Comparison of ENCODE assay signal across 16 cellular contexts in the genomic region with DNA sequence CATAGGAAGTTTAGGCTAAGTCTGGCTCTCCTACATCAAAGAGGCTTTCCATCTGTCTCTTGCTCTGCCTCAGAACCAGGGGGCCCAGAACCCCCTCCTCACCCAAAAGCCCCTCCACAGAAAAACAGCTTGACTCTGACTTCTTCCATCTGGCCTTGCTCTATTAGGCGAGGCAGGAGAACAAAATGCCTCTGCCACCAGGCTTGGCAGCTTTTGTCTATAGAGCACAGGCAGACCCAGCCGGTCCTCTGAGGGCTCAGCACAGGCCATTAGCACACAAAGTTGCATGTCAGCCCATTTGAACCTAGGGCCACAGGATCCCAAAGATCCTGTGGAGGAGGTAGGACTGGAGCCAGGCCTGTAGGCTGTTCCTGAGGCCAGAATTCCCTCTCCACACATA.
DNase-seq lines count a peak whose midpoint lies in the region; ATAC-seq and TF ChIP-seq lines count a peak whose summit lies in the region.
"Had no signal": no experiment of that assay in that cellular context is flagged by ENCODE, and none has a peak within 500 bp of the region (broad histone marks: within the 10 kb centered on the region; RNA-seq: fewer than 3 reads in every experiment).

No MANE protein-coding gene starts in this region.

- H3K27ac Mint-ChIP-seq in CD4-positive, CD25-positive, alpha-beta regulatory T cell: peak overlapping the region in 2 of 3 donors; percentile 58 to 59
- H3K27ac Mint-ChIP-seq in CD8-positive, alpha-beta memory T cell: peak overlapping the region in 6 of 8 donors; percentile 51 to 89 (median 76)
- peak overlapping the region; percentile 60 for H3K27ac Mint-ChIP-seq in nephron progenitor cell

- no peak for DNase-seq in CD4-positive, CD25-positive, alpha-beta regulatory T cell
- no peak for DNase-seq in CD8-positive, alpha-beta memory T cell
- peak; percentile 45 for DNase-seq in cerebellum (ENCODE audit: low spot score)
- no peak for DNase-seq in nephron progenitor cell
- DNase-seq in midbrain (lab: John Stamatoyannopoulos, UW): no peak
- no peak for DNase-seq in erythroblast (lab: John Stamatoyannopoulos, UW)
- DNase-seq: activated CD4-positive, CD25-positive, alpha-beta regulatory T cell treated with anti-CD3 and anti-CD28 coated beads, Interleukin-2, amount 50 U/mL, for 72 hours; activated naive CD4-positive, alpha-beta T cell treated with anti-CD3 and anti-CD28 coated beads, Interleukin-2, amount 10 ng/mL, durations not matched to agents 7 days and 5 days; BE2C; brain microvascular endothelial cell; effector CD4-positive, alpha-beta T cell; Karpas-422; NCI-H2171 treated with DMSO at 0.1 percent for 48 hours had no signal

- no peaks in the 10 kb centered on the region for H3K27me3 ChIP-seq in CD4-positive, CD25-positive, alpha-beta regulatory T cell (ENCODE audit: control insufficient read depth, insufficient read depth, low read length)
- no peaks in the 10 kb centered on the region for H3K27me3 ChIP-seq in CD8-positive, alpha-beta memory T cell (ENCODE audit: insufficient read depth, low read length, poor library complexity, severe bottlenecking)
- H3K27me3 ChIP-seq: BE2C, brain microvascular endothelial cell, hepatocyte, right lobe of liver had no signal

- peaks cover 30% of the 10 kb centered on the region for H3K36me3 Mint-ChIP-seq in CD4-positive, CD25-positive, alpha-beta regulatory T cell
- H3K36me3 Mint-ChIP-seq in CD8-positive, alpha-beta memory T cell: peaks cover 7 to 60% (median 9%) of the 10 kb centered on the region in 3 donors
- H3K36me3 Mint-ChIP-seq in nephron progenitor cell (ENCODE audit: low read depth): peaks cover 38% of the 10 kb centered on the region

- H3K4me3 Mint-ChIP-seq in CD4-positive, CD25-positive, alpha-beta regulatory T cell: no peak overlapping the region
- no peak overlapping the region for H3K4me3 Mint-ChIP-seq in CD8-positive, alpha-beta memory T cell
- H3K4me3 Mint-ChIP-seq in nephron progenitor cell: no peak overlapping the region
- H3K4me3 Mint-ChIP-seq: activated naive CD4-positive, alpha-beta T cell treated with anti-CD3 and anti-CD28 coated beads, Interleukin-2, amount 10 ng/mL, durations not matched to agents 7 days and 5 days had no signal

- POLR2A ChIA-PET in CD8-positive, alpha-beta memory T cell (lab: Charles Lee): no interaction called here

- H3K4me1 Mint-ChIP-seq in CD4-positive, CD25-positive, alpha-beta regulatory T cell: peaks cover 6 to 30% (median 14%) of the 10 kb centered on the region in 4 donors
- peaks cover 5 to 14% (median 8%) of the 10 kb centered on the region in 3 donors for H3K4me1 Mint-ChIP-seq in CD8-positive, alpha-beta memory T cell
- peaks cover 17% of the 10 kb centered on the region for H3K4me1 Mint-ChIP-seq in nephron progenitor cell

- no peaks in the 10 kb centered on the region for H3K9me3 Mint-ChIP-seq in CD4-positive, CD25-positive, alpha-beta regulatory T cell
- no peaks in the 10 kb centered on the region for H3K9me3 Mint-ChIP-seq in CD8-positive, alpha-beta memory T cell
- peaks cover 5% of the 10 kb centered on the region for H3K9me3 Mint-ChIP-seq in nephron progenitor cell
- H3K9me3 Mint-ChIP-seq: activated naive CD4-positive, alpha-beta T cell treated with anti-CD3 and anti-CD28 coated beads, Interleukin-2, amount 10 ng/mL, durations not matched to agents 7 days and 5 days had no signal

- no peaks in the 10 kb centered on the region for H3K27me3 Mint-ChIP-seq in CD4-positive, CD25-positive, alpha-beta regulatory T cell
- no peaks in the 10 kb centered on the region for H3K27me3 Mint-ChIP-seq in CD8-positive, alpha-beta memory T cell
- peaks cover 3% of the 10 kb centered on the region for H3K27me3 Mint-ChIP-seq in nephron progenitor cell (ENCODE audit: low read depth, poor library complexity)
- H3K27me3 Mint-ChIP-seq: activated naive CD4-positive, alpha-beta T cell treated with anti-CD3 and anti-CD28 coated beads, Interleukin-2, amount 10 ng/mL, durations not matched to agents 7 days and 5 days had no signal

- no peak for ATAC-seq in CD4-positive, CD25-positive, alpha-beta regulatory T cell (ENCODE audit: low read depth in 2 of 2)
- no peak for ATAC-seq in HG02938 (IDR thresholded peaks at IDR 0.05; ENCODE audit: unreplicated experiment)
- ATAC-seq: right lobe of liver had no signal

- peaks cover 3% of the 10 kb centered on the region for H3K4me1 ChIP-seq in CD4-positive, CD25-positive, alpha-beta regulatory T cell (ENCODE audit: control insufficient read depth, insufficient read depth, low read length, poor library complexity, severe bottlenecking)
- H3K4me1 ChIP-seq in CD8-positive, alpha-beta memory T cell (ENCODE audit: insufficient read depth, low read length): no peaks in the 10 kb centered on the region
- H3K4me1 ChIP-seq: BE2C, right lobe of liver had no signal

- CTCF ChIA-PET in CD8-positive, alpha-beta memory T cell (lab: Charles Lee): interaction anchor here (1.9 to 3.3 kb wide), 2 partner anchors 9 to 69 kb away, joined by 8 to 25 read pairs; no protein-coding TSS in a partner anchor

- peaks cover 25% of the 10 kb centered on the region for H3K36me3 ChIP-seq in CD4-positive, CD25-positive, alpha-beta regulatory T cell (ENCODE audit: control insufficient read depth, insufficient read depth, low read length)
- peaks cover 22% of the 10 kb centered on the region for H3K36me3 ChIP-seq in CD8-positive, alpha-beta memory T cell (ENCODE audit: insufficient read depth, low read length)

- no peak for TF ChIP-seq POLR2A in erythroblast (IDR thresholded peaks at IDR 0.05; ENCODE audit: low read length)

- TF ChIP-seq CTCF in nephron progenitor cell (IDR thresholded peaks at IDR 0.05): no peak

- H3K9me3 ChIP-seq in CD4-positive, CD25-positive, alpha-beta regulatory T cell (ENCODE audit: control insufficient read depth in 2 of 2, low read length in 2 of 2): no peaks in the 10 kb centered on the region
- no peaks in the 10 kb centered on the region for H3K9me3 ChIP-seq in CD8-positive, alpha-beta memory T cell (ENCODE audit: low read length)
- H3K9me3 ChIP-seq: BE2C, right lobe of liver had no signal

- H3K4me3 ChIP-seq in CD4-positive, CD25-positive, alpha-beta regulatory T cell (ENCODE audit: low read depth, low read length): no peak overlapping the region
- H3K4me3 ChIP-seq in CD8-positive, alpha-beta memory T cell (ENCODE audit: low read length): no peak overlapping the region
- H3K4me3 ChIP-seq: hepatocyte, right lobe of liver had no signal

- H3K27ac ChIP-seq in CD4-positive, CD25-positive, alpha-beta regulatory T cell (ENCODE audit: insufficient read depth, low read length, poor library complexity, severe bottlenecking): no peak overlapping the region
- no peak overlapping the region for H3K27ac ChIP-seq in CD8-positive, alpha-beta memory T cell (ENCODE audit: low read depth, low read length)
- H3K27ac ChIP-seq: brain microvascular endothelial cell, hepatocyte, right lobe of liver had no signal
